8 cellular contexts compared by ENCODE assay signal in genomic region chr3:129230311-129231019, GRCh38. TPM values are rescaled to one million over a fixed set of nuclear protein-coding genes. Genes with fewer than 3 reads are reported as not detected.
DNase-seq lines count a peak whose midpoint lies in the region; ATAC-seq and TF ChIP-seq lines count a peak whose summit lies in the region.

No MANE protein-coding gene starts in this region.

- peak overlapping the region; percentile 65 for H3K27ac Mint-ChIP-seq in activated T-helper 17 cell treated with anti-CD3 and anti-CD28 coated beads, Interleukin-2, amount 50 U/mL, for 72 hours

- H3K27me3 ChIP-seq in kidney epithelial cell (ENCODE audit: control insufficient read depth, insufficient read depth, low read length) (no peaks in the 10 kb centered on the region), MM.1S (replicated peaks; ENCODE audit: insufficient read depth, low read length) (no peaks in the 10 kb centered on the region)

- H3K4me3 ChIP-seq in AG10803 (ENCODE audit: low read length), result no peak overlapping the region
- no peak overlapping the region for H3K4me3 ChIP-seq in kidney epithelial cell (ENCODE audit: low read depth, low read length)
- no peak overlapping the region for H3K4me3 ChIP-seq in MM.1S (ENCODE audit: low read length)

- H3K4me2 ChIP-seq in MM.1S (ENCODE audit: low read depth, low read length), result no peak overlapping the region

- peaks cover 14% of the 10 kb centered on the region for H3F3A ChIP-seq in MM.1S (ENCODE audit: insufficient read depth, low read length)

- H3K9me2 ChIP-seq in MM.1S (replicated peaks; ENCODE audit: insufficient read depth, low read length), result no peaks in the 10 kb centered on the region

- peaks cover 14% of the 10 kb centered on the region for H3K4me1 ChIP-seq in MM.1S (ENCODE audit: low read length)

- H3K79me2 ChIP-seq in MM.1S (ENCODE audit: low read length), result no peaks in the 10 kb centered on the region

- no peak overlapping the region for H3K9ac ChIP-seq in MM.1S (ENCODE audit: low read length)

- H3K4me1 Mint-ChIP-seq in activated T-helper 17 cell treated with anti-CD3 and anti-CD28 coated beads, Interleukin-2, amount 50 U/mL, for 72 hours, result peaks cover 24% of the 10 kb centered on the region

- H3K36me3 ChIP-seq in kidney epithelial cell (ENCODE audit: control insufficient read depth, insufficient read depth, low read length) (no peaks in the 10 kb centered on the region), MM.1S (replicated peaks; ENCODE audit: insufficient read depth, low read length) (no peaks in the 10 kb centered on the region)

- H3K4me3 Mint-ChIP-seq in activated T-helper 17 cell treated with anti-CD3 and anti-CD28 coated beads, Interleukin-2, amount 50 U/mL, for 72 hours, result peak overlapping the region; percentile 31

- no peaks in the 10 kb centered on the region for H4K20me1 ChIP-seq in MM.1S (ENCODE audit: insufficient read depth, low read length)

- ATAC-seq in activated T-helper 17 cell treated with anti-CD3 and anti-CD28 coated beads, Interleukin-2, amount 50 U/mL, for 72 hours (replicated peaks), result peak; percentile 98
- ATAC-seq in GM19463 (IDR thresholded peaks at IDR 0.05; ENCODE audit: unreplicated experiment), result no peak

- no peak overlapping the region for H3K27ac ChIP-seq in MM.1S (ENCODE audit: low read length)

- no peaks in the 10 kb centered on the region for H3K9me3 Mint-ChIP-seq in activated T-helper 17 cell treated with anti-CD3 and anti-CD28 coated beads, Interleukin-2, amount 50 U/mL, for 72 hours

- H2AFZ ChIP-seq in MM.1S (ENCODE audit: low read length), result no peak overlapping the region

- H3K27me3 Mint-ChIP-seq in activated T-helper 17 cell treated with anti-CD3 and anti-CD28 coated beads, Interleukin-2, amount 50 U/mL, for 72 hours, result no peaks in the 10 kb centered on the region

- DNase-seq in AG10803 (ENCODE audit: low read depth) (peak; percentile 81), LHCN-M2 (ENCODE audit: low read depth) (peak; percentile 91), kidney epithelial cell (ENCODE audit: low read depth) (peak; percentile 63), ureter (ENCODE audit: low spot score) (no peak), midbrain (lab: John Stamatoyannopoulos, UW) (no peak), MM.1S (no peak)

- no peak for TF ChIP-seq CTCF in AG10803 (conservative IDR thresholded peaks at IDR 0.05; ENCODE audit: low read length)
- no peak for TF ChIP-seq CTCF in kidney epithelial cell (IDR thresholded peaks at IDR 0.05; ENCODE audit: insufficient read depth, low read length, poor library complexity, severe bottlenecking)
- no peak for TF ChIP-seq CTCF in MM.1S (IDR thresholded peaks at IDR 0.05; ENCODE audit: low read length)

- no peaks in the 10 kb centered on the region for H3K36me3 Mint-ChIP-seq in activated T-helper 17 cell treated with anti-CD3 and anti-CD28 coated beads, Interleukin-2, amount 50 U/mL, for 72 hours (ENCODE audit: low read depth)

- H3K9me3 ChIP-seq in MM.1S (replicated peaks; ENCODE audit: insufficient read depth, low read length), result no peaks in the 10 kb centered on the region

RNA-seq across cellular contexts. Expression of gene COPG1, which starts 18.9 kb away (rescaled TPM):
- total RNA-seq in LHCN-M2 (2014; rRNA removed), result 192 TPM in 2 replicates
- 210 TPM for polyA plus RNA-seq in LHCN-M2 (2012)
- 100 to 1,000 TPM; 150 to 157 TPM for total RNA-seq in activated T-helper 17 cell treated with anti-CD3 and anti-CD28 coated beads, Interleukin-2, amount 50 U/mL, for 72 hours
- 159 and 173 TPM in 2 replicates for total RNA-seq in kidney epithelial cell
- total RNA-seq in ureter, result 133 TPM

RNA-seq across cellular contexts. Expression of gene CNBP, which starts 46.8 kb away (rescaled TPM):
- total RNA-seq in LHCN-M2 (2014; rRNA removed), result 370 and 371 TPM in 2 replicates
- 175 TPM for polyA plus RNA-seq in LHCN-M2 (2012)
- total RNA-seq in activated T-helper 17 cell treated with anti-CD3 and anti-CD28 coated beads, Interleukin-2, amount 50 U/mL, for 72 hours, result 100 to 1,000 TPM; 188 to 274 TPM
- 256 and 271 TPM in 2 replicates for total RNA-seq in kidney epithelial cell
- total RNA-seq in ureter, result 338 TPM

RNA-seq across cellular contexts. Expression of gene HMCES, which starts 48.2 kb away (rescaled TPM):
- total RNA-seq in LHCN-M2 (2014; rRNA removed) (10.8 and 15.8 TPM in 2 replicates), kidney epithelial cell (30.1 and 31.4 TPM in 2 replicates), ureter (32.2 TPM)
- polyA plus RNA-seq in LHCN-M2 (2012), result 31.8 TPM
- 10 to 100 TPM; 52.5 to 55.3 TPM for total RNA-seq in activated T-helper 17 cell treated with anti-CD3 and anti-CD28 coated beads, Interleukin-2, amount 50 U/mL, for 72 hours

Comparison
In these comparisons a context has a peak if more than half of its experiments do, and no peak if none do; other contexts are left out.
1. DNase-seq: peak in AG10803 (single experiment), LHCN-M2 (single experiment) and kidney epithelial cell (single experiment); none in ureter (single experiment), midbrain (single experiment) and MM.1S (single experiment).